In the genomic region with DNA sequence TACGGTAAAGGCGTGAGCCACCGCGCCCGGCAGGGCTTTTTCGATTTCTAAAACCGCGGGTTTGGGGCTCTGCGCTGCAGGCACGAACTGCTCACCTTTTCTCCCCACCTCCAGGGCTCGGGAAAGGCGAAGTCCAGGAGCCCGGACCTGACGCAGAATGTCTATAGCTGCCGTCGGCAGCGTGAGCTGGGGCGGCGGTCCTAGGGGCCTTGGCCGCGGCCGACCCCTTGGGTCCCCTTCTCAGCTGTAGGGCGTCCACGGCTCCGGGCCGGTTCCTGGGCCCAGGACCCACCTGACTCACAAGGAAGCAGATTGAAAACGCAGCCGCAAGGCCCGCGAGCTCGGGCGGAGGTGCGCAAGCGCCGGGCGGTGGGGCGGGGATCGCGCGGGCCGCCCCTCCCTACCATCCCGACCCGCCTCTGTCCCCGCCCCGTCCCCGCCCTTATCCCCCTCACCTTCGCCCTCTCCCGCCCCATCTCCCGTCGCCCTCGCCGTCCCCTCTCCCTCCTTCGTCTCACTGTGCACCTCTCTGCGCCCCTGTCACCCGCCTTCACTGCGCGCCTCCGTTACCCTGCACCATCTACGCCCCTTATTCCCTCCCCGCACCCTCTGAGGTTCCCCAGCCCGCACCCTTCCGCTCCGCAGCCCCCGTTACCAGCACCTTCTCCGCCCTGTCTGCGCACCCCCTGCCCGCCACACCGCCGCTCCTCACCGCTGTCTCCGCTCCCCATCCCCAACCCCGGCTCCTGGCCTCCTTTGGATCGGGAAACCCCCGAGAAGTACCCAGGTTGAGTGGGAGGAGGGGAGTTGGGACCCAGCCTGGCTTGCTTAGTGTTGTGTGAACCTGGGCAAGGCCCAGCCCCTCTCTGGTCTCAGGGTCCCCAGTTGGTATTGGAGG, we compare ENCODE assay signal across 8 cellular contexts. TPM values are rescaled to one million over a fixed set of nuclear protein-coding genes. Genes with fewer than 3 reads are reported as not detected.
DNase-seq lines count a peak whose midpoint lies in the region; ATAC-seq and TF ChIP-seq lines count a peak whose summit lies in the region.

A gene with protein sequence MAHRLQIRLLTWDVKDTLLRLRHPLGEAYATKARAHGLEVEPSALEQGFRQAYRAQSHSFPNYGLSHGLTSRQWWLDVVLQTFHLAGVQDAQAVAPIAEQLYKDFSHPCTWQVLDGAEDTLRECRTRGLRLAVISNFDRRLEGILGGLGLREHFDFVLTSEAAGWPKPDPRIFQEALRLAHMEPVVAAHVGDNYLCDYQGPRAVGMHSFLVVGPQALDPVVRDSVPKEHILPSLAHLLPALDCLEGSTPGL (minus strand): TSS at position 353 of the 898 bp plus-strand sequence. CDS start 2,632 bp downstream, outside the sequence.

- H3K4me1 Mint-ChIP-seq in neural progenitor cell, result peaks cover 11% of the 10 kb centered on the region

- peak; percentile 75 for ATAC-seq in GM21717 (IDR thresholded peaks at IDR 0.05; ENCODE audit: unreplicated experiment)

- H3K36me3 ChIP-seq in neural progenitor cell, result no peaks in the 10 kb centered on the region

- H3K4me1 ChIP-seq in neural progenitor cell, result peaks cover 3% of the 10 kb centered on the region

- H3K9ac ChIP-seq in neural progenitor cell, result peak within 1 kb of the TSS; percentile 57

- no peaks in the 10 kb centered on the region for H3K9me3 ChIP-seq in neural progenitor cell (ENCODE audit: low read depth)

- peak within 1 kb of the TSS; percentile 96 for H3K4me2 ChIP-seq in neural progenitor cell

- peaks cover 4% of the 10 kb centered on the region for H4K20me1 ChIP-seq in neural progenitor cell (ENCODE audit: low read depth)

- peak; percentile 81 for TF ChIP-seq POLR2A in Raji (IDR thresholded peaks at IDR 0.05; ENCODE audit: insufficient read depth, low read depth, low read length)

- H3K27ac Mint-ChIP-seq in neural progenitor cell, result no peak within 1 kb of the TSS

- H3F3A ChIP-seq in neural progenitor cell (ENCODE audit: low read depth), result peaks cover 11% of the 10 kb centered on the region

- no peaks in the 10 kb centered on the region for H3K27me3 ChIP-seq in neural progenitor cell

- peak; percentile 89 for DNase-seq in DMS53 (lab: John Stamatoyannopoulos, UW)
- peak; percentile 57 for DNase-seq in KG1 (lab: John Stamatoyannopoulos, UW)
- DNase-seq in activated gamma-delta T cell treated with Interleukin-2 at 50 U/mL for 16 hours, result peak; percentile 77
- DNase-seq in foreskin fibroblast, result peak; percentile 69 to 90
- DNase-seq in neural progenitor cell (ENCODE audit: low spot score), result peak; percentile 91
- DNase-seq in stromal cell of bone marrow (ENCODE audit: low read depth), result peak; percentile 57

- H3K27me3 Mint-ChIP-seq in neural progenitor cell (ENCODE audit: insufficient read depth, low read depth), result no peaks in the 10 kb centered on the region

- H3K4me3 ChIP-seq in foreskin fibroblast (ENCODE audit: low read depth in 1 of 2, low read length in 2 of 2), result peak within 1 kb of the TSS; percentile 93 to 97
- H3K4me3 ChIP-seq in neural progenitor cell, result peak within 1 kb of the TSS; percentile 97

- no peaks in the 10 kb centered on the region for H3K9me3 Mint-ChIP-seq in neural progenitor cell

- peak within 1 kb of the TSS; percentile 87 for H3K4me3 Mint-ChIP-seq in neural progenitor cell

- peak within 1 kb of the TSS; percentile 98 for H2AFZ ChIP-seq in neural progenitor cell (replicated peaks)

- peak within 1 kb of the TSS; percentile 71 for H3K27ac ChIP-seq in neural progenitor cell

- no peak for TF ChIP-seq CTCF in foreskin fibroblast (IDR thresholded peaks at IDR 0.05; ENCODE audit: low read depth, low read length)
- TF ChIP-seq CTCF in neural progenitor cell (IDR thresholded peaks at IDR 0.05), result no peak

- H3K36me3 Mint-ChIP-seq in neural progenitor cell, result no peaks in the 10 kb centered on the region

- H3K79me2 ChIP-seq in neural progenitor cell (ENCODE audit: low read depth), result no peaks in the 10 kb centered on the region

RNA-seq across cellular contexts. Expression of the gene that starts here (rescaled TPM):
- total RNA-seq in neural progenitor cell (ENCODE audit: low replicate concordance), result 9.8 and 18.0 TPM in 2 replicates

Comparison
In these comparisons a context has a peak if more than half of its experiments do, and no peak if none do; other contexts are left out.
1. Peak in every context shown above with its lines: DNase-seq, ATAC-seq, H3K4me3 ChIP-seq and H3K27ac ChIP-seq.